ENCODE assay signal across 8 cellular contexts in genomic region chr1:3611170-3612019, GRCh38. TPM values are rescaled to one million over a fixed set of nuclear protein-coding genes. Genes with fewer than 3 reads are reported as not detected.
DNase-seq lines count a peak whose midpoint lies in the region; ATAC-seq and TF ChIP-seq lines count a peak whose summit lies in the region.

TSS of gene MEGF6 (minus strand) at chr1:3611508. CDS start at chr1:3611268, 240 bp downstream.

- ATAC-seq in CD8-positive, alpha-beta T cell = peak; percentile 85
- peak; percentile 72 for ATAC-seq in activated CD8-positive, alpha-beta T cell treated with anti-CD3 and anti-CD28 coated beads, Interleukin-2, amount 10 ng/mL, durations not matched to agents 7 days and 5 days
- peak; percentile 68 for ATAC-seq in effector memory CD8-positive, alpha-beta T cell (replicated peaks)
- peak; percentile 76 to 87 for ATAC-seq in natural killer cell treated with Interleukin-12 subunit alpha and Interleukin-12 subunit beta and Interleukin-15 and Interleukin-18, amount 100 ng/mL, for 72 hours
- no peak for ATAC-seq in HG03460 (IDR thresholded peaks at IDR 0.05; ENCODE audit: unreplicated experiment)

- CTCF ChIA-PET in CD8-positive, alpha-beta T cell (lab: Charles Lee) = interaction anchor here (1.1 kb wide), 1 partner anchor 7 kb away, joined by 4 read pairs; no protein-coding TSS in a partner anchor
- CTCF ChIA-PET in activated CD8-positive, alpha-beta T cell treated with anti-CD3 and anti-CD28 coated beads, Interleukin-2, amount 10 ng/mL, durations not matched to agents 7 days and 5 days (lab: Charles Lee) = interaction anchor here (1.0 kb wide), 1 partner anchor 46 kb away, joined by 3 read pairs; no protein-coding TSS in a partner anchor

- H3K4me1 ChIP-seq in CD8-positive, alpha-beta T cell (ENCODE audit: insufficient read depth, low read length) = peaks cover 14% of the 10 kb centered on the region

- no peaks in the 10 kb centered on the region for H3K9me3 ChIP-seq in CD8-positive, alpha-beta T cell (ENCODE audit: low read length)

- no peak within 1 kb of the TSS for H3K27ac Mint-ChIP-seq in CD8-positive, alpha-beta T cell
- no peak within 1 kb of the TSS for H3K27ac Mint-ChIP-seq in activated CD8-positive, alpha-beta T cell treated with anti-CD3 and anti-CD28 coated beads, Interleukin-2, amount 10 ng/mL, durations not matched to agents 7 days and 5 days
- peak within 1 kb of the TSS in 1 of 2 donors; percentile 71 for H3K27ac Mint-ChIP-seq in effector memory CD8-positive, alpha-beta T cell
- H3K27ac Mint-ChIP-seq in natural killer cell treated with Interleukin-12 subunit alpha and Interleukin-12 subunit beta and Interleukin-15 and Interleukin-18, amount 100 ng/mL, for 72 hours = no peak within 1 kb of the TSS

- peaks cover 7% of the 10 kb centered on the region for H3K4me1 Mint-ChIP-seq in CD8-positive, alpha-beta T cell (ENCODE audit: low read depth)
- peaks cover 2% of the 10 kb centered on the region for H3K4me1 Mint-ChIP-seq in activated CD8-positive, alpha-beta T cell treated with anti-CD3 and anti-CD28 coated beads, Interleukin-2, amount 10 ng/mL, durations not matched to agents 7 days and 5 days (ENCODE audit: low read depth)
- peaks cover 7 to 9% of the 10 kb centered on the region in 2 donors for H3K4me1 Mint-ChIP-seq in effector memory CD8-positive, alpha-beta T cell (ENCODE audit: low read depth in 2 of 2)
- no peaks in the 10 kb centered on the region for H3K4me1 Mint-ChIP-seq in natural killer cell treated with Interleukin-12 subunit alpha and Interleukin-12 subunit beta and Interleukin-15 and Interleukin-18, amount 100 ng/mL, for 72 hours (ENCODE audit: low read depth in 2 of 2)

- H3K36me3 ChIP-seq in CD8-positive, alpha-beta T cell (ENCODE audit: insufficient read depth, low read length) = no peaks in the 10 kb centered on the region

- H3K27ac ChIP-seq in CD8-positive, alpha-beta T cell (ENCODE audit: low read depth, low read length) = no peak within 1 kb of the TSS

- H3K4me3 Mint-ChIP-seq in CD8-positive, alpha-beta T cell = peak within 1 kb of the TSS; percentile 78
- peak within 1 kb of the TSS; percentile 34 for H3K4me3 Mint-ChIP-seq in activated CD8-positive, alpha-beta T cell treated with anti-CD3 and anti-CD28 coated beads, Interleukin-2, amount 10 ng/mL, durations not matched to agents 7 days and 5 days
- peak within 1 kb of the TSS; percentile 80 to 87 for H3K4me3 Mint-ChIP-seq in effector memory CD8-positive, alpha-beta T cell
- H3K4me3 Mint-ChIP-seq in natural killer cell treated with Interleukin-12 subunit alpha and Interleukin-12 subunit beta and Interleukin-15 and Interleukin-18, amount 100 ng/mL, for 72 hours = peak within 1 kb of the TSS; percentile 36

- TF ChIP-seq CTCF in CD8-positive, alpha-beta T cell (IDR thresholded peaks at IDR 0.05) = no peak

- no peaks in the 10 kb centered on the region for H3K9me3 Mint-ChIP-seq in CD8-positive, alpha-beta T cell
- no peaks in the 10 kb centered on the region for H3K9me3 Mint-ChIP-seq in activated CD8-positive, alpha-beta T cell treated with anti-CD3 and anti-CD28 coated beads, Interleukin-2, amount 10 ng/mL, durations not matched to agents 7 days and 5 days (ENCODE audit: insufficient read depth)
- no peaks in the 10 kb centered on the region for H3K9me3 Mint-ChIP-seq in effector memory CD8-positive, alpha-beta T cell
- H3K9me3 Mint-ChIP-seq in natural killer cell treated with Interleukin-12 subunit alpha and Interleukin-12 subunit beta and Interleukin-15 and Interleukin-18, amount 100 ng/mL, for 72 hours = no peaks in the 10 kb centered on the region

- intact Hi-C loops in CD8-positive, alpha-beta T cell (cut with DNase I, micrococcal nuclease) = loop anchor here in 1 of 2 experiments (1.0 to 2.0 kb wide), 2 partner anchors 13 to 81 kb away; no protein-coding TSS in a partner anchor

- H3K4me3 ChIP-seq in CD8-positive, alpha-beta T cell (ENCODE audit: low read depth, low read length) = peak within 1 kb of the TSS; percentile 35

- POLR2A ChIA-PET in CD8-positive, alpha-beta T cell (lab: Charles Lee) = no interaction called here
- POLR2A ChIA-PET in activated CD8-positive, alpha-beta T cell treated with anti-CD3 and anti-CD28 coated beads, Interleukin-2, amount 10 ng/mL, durations not matched to agents 7 days and 5 days (lab: Charles Lee) = no interaction called here

- H3K27me3 Mint-ChIP-seq in CD8-positive, alpha-beta T cell (ENCODE audit: low read depth) = peaks cover 11% of the 10 kb centered on the region
- peaks cover 27% of the 10 kb centered on the region for H3K27me3 Mint-ChIP-seq in activated CD8-positive, alpha-beta T cell treated with anti-CD3 and anti-CD28 coated beads, Interleukin-2, amount 10 ng/mL, durations not matched to agents 7 days and 5 days (ENCODE audit: low read depth)
- peaks cover 7 to 26% of the 10 kb centered on the region in 2 donors for H3K27me3 Mint-ChIP-seq in effector memory CD8-positive, alpha-beta T cell
- H3K27me3 Mint-ChIP-seq in natural killer cell treated with Interleukin-12 subunit alpha and Interleukin-12 subunit beta and Interleukin-15 and Interleukin-18, amount 100 ng/mL, for 72 hours = peaks cover 0 to 5% of the 10 kb centered on the region in 2 donors

- H3K36me3 Mint-ChIP-seq in CD8-positive, alpha-beta T cell = no peaks in the 10 kb centered on the region
- H3K36me3 Mint-ChIP-seq in activated CD8-positive, alpha-beta T cell treated with anti-CD3 and anti-CD28 coated beads, Interleukin-2, amount 10 ng/mL, durations not matched to agents 7 days and 5 days (ENCODE audit: low read depth) = no peaks in the 10 kb centered on the region
- no peaks in the 10 kb centered on the region for H3K36me3 Mint-ChIP-seq in effector memory CD8-positive, alpha-beta T cell (ENCODE audit: insufficient read depth)
- no peaks in the 10 kb centered on the region for H3K36me3 Mint-ChIP-seq in natural killer cell treated with Interleukin-12 subunit alpha and Interleukin-12 subunit beta and Interleukin-15 and Interleukin-18, amount 100 ng/mL, for 72 hours

- peaks cover 2% of the 10 kb centered on the region for H3K27me3 ChIP-seq in CD8-positive, alpha-beta T cell (ENCODE audit: insufficient read depth, low read length)

- peak in 6 of 7 experiments; percentile 45 to 78 (median 57) for DNase-seq in CD8-positive, alpha-beta T cell
- DNase-seq in NCI-H1105 treated with DMSO at 0.1 percent for 48 hours (lab: John Stamatoyannopoulos, UW) (peak; percentile 86), inferior parietal cortex (ENCODE audit: extremely low spot score) (no peak)
- peak; percentile 49 for DNase-seq in activated CD8-positive, alpha-beta T cell treated with anti-CD3 and anti-CD28 coated beads, Interleukin-2, amount 10 ng/mL, durations not matched to agents 7 days and 5 days
- peak in 1 of 3 experiments; percentile 21 for DNase-seq in effector memory CD8-positive, alpha-beta T cell
- DNase-seq in natural killer cell treated with Interleukin-12 subunit alpha and Interleukin-12 subunit beta and Interleukin-15 and Interleukin-18, amount 100 ng/mL, for 72 hours (ENCODE audit: low spot score) = peak; percentile 69
- peak; percentile 61 for DNase-seq in stimulated activated naive CD4-positive, alpha-beta T cell treated with Interleukin-2 at 50 U/mL for 16 hours (lab: John Stamatoyannopoulos, UW)

RNA-seq across cellular contexts. Expression of gene MEGF6, which starts in this region (rescaled TPM):
- 10 to 100 TPM; 33.9 to 42.8 TPM for total RNA-seq in CD8-positive, alpha-beta T cell
- 1 to 10 TPM; 7.1 to 8.3 TPM for total RNA-seq in activated CD8-positive, alpha-beta T cell treated with anti-CD3 and anti-CD28 coated beads, Interleukin-2, amount 10 ng/mL, durations not matched to agents 7 days and 5 days
- total RNA-seq in natural killer cell treated with Interleukin-12 subunit alpha and Interleukin-12 subunit beta and Interleukin-15 and Interleukin-18, amount 100 ng/mL, for 72 hours = 1 to 10 TPM in 1 of 2 donors, under 1 TPM in 1; 0.36 to 1.6 TPM
